21 cellular contexts compared by ENCODE assay signal in the genomic region with DNA sequence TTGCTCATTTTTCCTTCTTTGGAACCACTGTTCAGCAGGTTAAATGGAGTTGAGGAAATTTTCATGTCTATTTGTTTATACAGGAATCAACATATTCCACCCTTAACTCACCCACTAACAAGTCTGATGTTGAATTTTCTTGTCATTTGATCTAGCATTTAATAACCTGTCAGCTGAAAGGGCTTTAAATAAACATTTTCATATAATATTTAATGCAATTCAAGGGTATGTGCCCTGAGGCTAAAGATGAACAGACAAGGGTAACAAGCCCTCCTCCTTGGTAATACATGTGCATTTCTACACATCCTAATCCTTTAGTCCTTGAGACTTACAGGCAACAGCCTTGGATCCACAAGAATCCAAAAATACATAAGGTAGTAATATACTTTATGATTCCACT.
"Had no signal": no experiment of that assay in that cellular context is flagged by ENCODE, and none has a peak within 500 bp of the region (broad histone marks: within the 10 kb centered on the region; RNA-seq: fewer than 3 reads in every experiment).

No MANE protein-coding gene starts in this region.

- DNase-seq: hippocampal formation; kidney glomerular epithelial cell; left cardiac atrium; left lung; lower lobe of right lung; mammary epithelial cell; mesenchymal stem cell; naive B cell; natural killer cell; ovary; right lobe of liver; stimulated activated CD4-positive, alpha-beta T cell treated with anti-CD3 and anti-CD28 coated beads, Interleukin-1b, Interleukin-23, amount 100 ng/mL, for 48 hours; stimulated activated CD4-positive, alpha-beta T cell treated with anti-CD3 and anti-CD28 coated beads, Interleukin-2, amount 100 ng/mL, for 48 hours; stimulated activated CD4-positive, alpha-beta T cell treated with anti-CD3 and anti-CD28 coated beads, Interleukin-4, amount 100 ng/mL, for 4 hours; stimulated activated CD8-positive, alpha-beta memory T cell treated with anti-CD3 and anti-CD28 coated beads, Interleukin-4, amount 100 ng/mL, for 48 hours; stimulated activated naive CD4-positive, alpha-beta T cell treated with Interleukin-2 at 50 U/mL for 16 hours; stimulated activated naive CD8-positive, alpha-beta T cell treated with anti-CD3 and anti-CD28 coated beads, Interleukin-15, amount 100 ng/mL, for 72 hours; substantia nigra; upper lobe of left lung had no signal

- H3K4me1 Mint-ChIP-seq: naive B cell; stimulated activated memory B cell treated with anti-CD40 and anti-IgM and Interleukin-4, amounts not matched to agents 10 μg/mL and 1 μg/mL and 100 μg/mL, for 72 hours; stimulated activated naive CD8-positive, alpha-beta T cell treated with anti-CD3 and anti-CD28 coated beads, Interleukin-15, amount 100 ng/mL, for 72 hours had no signal

- H3K27ac Mint-ChIP-seq: naive B cell; natural killer cell; progenitor cell of endocrine pancreas; stimulated activated memory B cell treated with anti-CD40 and anti-IgM and Interleukin-4, amounts not matched to agents 10 μg/mL and 1 μg/mL and 100 μg/mL, for 72 hours had no signal

- H3K27me3 Mint-ChIP-seq: progenitor cell of endocrine pancreas; stimulated activated memory B cell treated with anti-CD40 and anti-IgM and Interleukin-4, amounts not matched to agents 10 μg/mL and 1 μg/mL and 100 μg/mL, for 72 hours had no signal

- ATAC-seq: left cardiac atrium; left lung; lower lobe of right lung; natural killer cell; right lobe of liver; stimulated activated memory B cell treated with anti-CD40 and anti-IgM and Interleukin-4, amounts not matched to agents 10 μg/mL and 1 μg/mL and 100 μg/mL, for 72 hours; stimulated activated naive CD8-positive, alpha-beta T cell treated with anti-CD3 and anti-CD28 coated beads, Interleukin-15, amount 100 ng/mL, for 72 hours had no signal

- H3K9me3 Mint-ChIP-seq: stimulated activated naive CD8-positive, alpha-beta T cell treated with anti-CD3 and anti-CD28 coated beads, Interleukin-15, amount 100 ng/mL, for 72 hours had no signal

- H3K4me3 Mint-ChIP-seq: naive B cell; natural killer cell; stimulated activated memory B cell treated with anti-CD40 and anti-IgM and Interleukin-4, amounts not matched to agents 10 μg/mL and 1 μg/mL and 100 μg/mL, for 72 hours; stimulated activated naive CD8-positive, alpha-beta T cell treated with anti-CD3 and anti-CD28 coated beads, Interleukin-15, amount 100 ng/mL, for 72 hours had no signal

- H3K36me3 Mint-ChIP-seq: naive B cell; stimulated activated memory B cell treated with anti-CD40 and anti-IgM and Interleukin-4, amounts not matched to agents 10 μg/mL and 1 μg/mL and 100 μg/mL, for 72 hours had no signal
